8 cellular contexts compared by ENCODE assay signal in the genomic region with DNA sequence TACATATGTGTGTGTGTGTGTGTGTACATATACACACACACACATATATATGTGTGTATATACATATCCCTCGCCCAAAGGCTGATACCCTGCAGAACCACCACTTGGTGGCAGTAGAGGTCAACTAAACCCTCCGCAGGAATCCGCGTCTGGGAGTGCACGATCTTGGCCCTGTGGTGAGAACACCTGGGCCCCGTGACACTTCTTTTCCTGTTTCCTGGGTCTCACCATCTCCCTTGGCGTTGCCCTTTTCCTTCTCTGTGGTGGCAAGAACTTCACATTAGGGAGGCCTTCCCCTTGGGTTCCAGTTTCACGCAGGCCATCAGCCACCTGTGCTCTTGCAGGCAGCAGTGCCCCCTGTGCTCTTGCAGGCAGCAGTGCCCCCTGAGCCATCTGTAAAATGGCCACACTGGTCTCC. TPM values are rescaled to one million over a fixed set of nuclear protein-coding genes. Genes with fewer than 3 reads are reported as not detected.
DNase-seq lines count a peak whose midpoint lies in the region; ATAC-seq lines count a peak whose summit lies in the region.

No MANE protein-coding gene starts in this region.

- H3K4me3 ChIP-seq in BLaER1 = no peak overlapping the region
- no peak overlapping the region for H3K4me3 ChIP-seq in mesenchymal stem cell (ENCODE audit: insufficient read depth in 1 of 2, low read depth in 1 of 2, low read length in 2 of 2)

- peaks cover 12% of the 10 kb centered on the region for H3K4me1 Mint-ChIP-seq in activated CD4-positive, alpha-beta T cell treated with anti-CD3 and anti-CD28 coated beads, Interleukin-2, amount 10 ng/mL, durations not matched to agents 7 days and 5 days

- 7% methylated on average over 8 of the region's 8 CpGs for WGBS in mesenchymal stem cell

- H3K14ac ChIP-seq in mesenchymal stem cell (ENCODE audit: low read length in 2 of 2) = peak overlapping the region in 1 of 2 experiments; percentile 79

- no peak overlapping the region for H3K23ac ChIP-seq in mesenchymal stem cell (ENCODE audit: low read length in 2 of 2)

- no peaks in the 10 kb centered on the region for H3K79me1 ChIP-seq in mesenchymal stem cell (replicated peaks; ENCODE audit: low read length, poor library complexity, severe bottlenecking)

- no peak overlapping the region for H4K91ac ChIP-seq in mesenchymal stem cell (ENCODE audit: low read length)

- no peak overlapping the region for H3K18ac ChIP-seq in mesenchymal stem cell (ENCODE audit: low read depth in 1 of 2, low read length in 2 of 2)

- ATAC-seq in GM19043 (IDR thresholded peaks at IDR 0.05; ENCODE audit: low read depth, unreplicated experiment) (peak; percentile 90), HG03196 (IDR thresholded peaks at IDR 0.05; ENCODE audit: unreplicated experiment) (peak; percentile 82)

- H2BK12ac ChIP-seq in mesenchymal stem cell (ENCODE audit: low read length in 2 of 2) = no peak overlapping the region

- H3K9ac ChIP-seq in BLaER1 (no peak overlapping the region), mesenchymal stem cell (ENCODE audit: low read length) (no peak overlapping the region)

- H3K4me3 Mint-ChIP-seq in activated CD4-positive, alpha-beta T cell treated with anti-CD3 and anti-CD28 coated beads, Interleukin-2, amount 10 ng/mL, durations not matched to agents 7 days and 5 days = no peak overlapping the region

- H3K4me2 ChIP-seq in BLaER1 (peak overlapping the region; percentile 56), mesenchymal stem cell (ENCODE audit: low read length, poor library complexity, severe bottlenecking) (peak overlapping the region; percentile 31)

- no peaks in the 10 kb centered on the region for H3K36me3 Mint-ChIP-seq in activated CD4-positive, alpha-beta T cell treated with anti-CD3 and anti-CD28 coated beads, Interleukin-2, amount 10 ng/mL, durations not matched to agents 7 days and 5 days (ENCODE audit: low read depth)

- no peak overlapping the region for H2BK5ac ChIP-seq in mesenchymal stem cell (ENCODE audit: low read depth, low read length, poor library complexity, severe bottlenecking)

- H3K27me3 Mint-ChIP-seq in activated CD4-positive, alpha-beta T cell treated with anti-CD3 and anti-CD28 coated beads, Interleukin-2, amount 10 ng/mL, durations not matched to agents 7 days and 5 days = peaks cover 25% of the 10 kb centered on the region

- POLR2A ChIA-PET in activated CD4-positive, alpha-beta T cell treated with anti-CD3 and anti-CD28 coated beads, Interleukin-2, amount 10 ng/mL, durations not matched to agents 7 days and 5 days (lab: Charles Lee) = no interaction called here

- no peak overlapping the region for H2BK15ac ChIP-seq in mesenchymal stem cell (ENCODE audit: low read depth, poor library complexity, severe bottlenecking)

- H3K27ac Mint-ChIP-seq in activated CD4-positive, alpha-beta T cell treated with anti-CD3 and anti-CD28 coated beads, Interleukin-2, amount 10 ng/mL, durations not matched to agents 7 days and 5 days = no peak overlapping the region

- no peak overlapping the region for H3K4ac ChIP-seq in mesenchymal stem cell (ENCODE audit: low read depth in 1 of 2, low read length in 2 of 2)

- H3K9me3 Mint-ChIP-seq in activated CD4-positive, alpha-beta T cell treated with anti-CD3 and anti-CD28 coated beads, Interleukin-2, amount 10 ng/mL, durations not matched to agents 7 days and 5 days = no peaks in the 10 kb centered on the region

- H3K9me3 ChIP-seq in BLaER1 = no peaks in the 10 kb centered on the region
- H3K9me3 ChIP-seq in mesenchymal stem cell (ENCODE audit: control insufficient read depth, low read length) = no peaks in the 10 kb centered on the region

- no peak overlapping the region for H2AK5ac ChIP-seq in mesenchymal stem cell (ENCODE audit: low read length, severe bottlenecking)

- H3K27ac ChIP-seq in BLaER1 = no peak overlapping the region
- no peak overlapping the region for H3K27ac ChIP-seq in mesenchymal stem cell (ENCODE audit: low read length, poor library complexity, severe bottlenecking)

- H3K36me3 ChIP-seq in BLaER1 = no peaks in the 10 kb centered on the region
- no peaks in the 10 kb centered on the region for H3K36me3 ChIP-seq in mesenchymal stem cell (ENCODE audit: control insufficient read depth in 1 of 2, insufficient read depth in 2 of 2, low read depth in 1 of 2, low read length in 2 of 2)

- no peak overlapping the region for H4K8ac ChIP-seq in mesenchymal stem cell (ENCODE audit: low read length)

- H3K4me1 ChIP-seq in BLaER1 (peaks cover 32% of the 10 kb centered on the region), mesenchymal stem cell (ENCODE audit: control insufficient read depth, insufficient read depth, low read depth, low read length) (peaks cover 12% of the 10 kb centered on the region)

- CTCF ChIA-PET in activated CD4-positive, alpha-beta T cell treated with anti-CD3 and anti-CD28 coated beads, Interleukin-2, amount 10 ng/mL, durations not matched to agents 7 days and 5 days (lab: Charles Lee) = no interaction called here

- H2BK120ac ChIP-seq in mesenchymal stem cell (ENCODE audit: low read depth, low read length) = no peak overlapping the region

- DNase-seq in NCI-H460 (ENCODE audit: extremely low read depth, low read depth) = peak; percentile 78
- peak; percentile 71 for DNase-seq in activated CD4-positive, alpha-beta T cell treated with anti-CD3 and anti-CD28 coated beads, Interleukin-2, amount 10 ng/mL, durations not matched to agents 7 days and 5 days
- peak; percentile 73 for DNase-seq in ecto neural progenitor cell (ENCODE audit: low spot score)
- DNase-seq in mesenchymal stem cell = peak; percentile 72
- DNase-seq in stimulated activated CD8-positive, alpha-beta memory T cell treated with anti-CD3 and anti-CD28 coated beads, Interleukin-4, amount 100 ng/mL, for 1 hour (ENCODE audit: low read depth in 2 of 2, low spot score in 1 of 2) = peak; percentile 15 to 29

- H3K27me3 ChIP-seq in BLaER1 = no peaks in the 10 kb centered on the region
- peaks cover 36 to 46% of the 10 kb centered on the region in 2 experiments for H3K27me3 ChIP-seq in mesenchymal stem cell (ENCODE audit: control insufficient read depth in 1 of 2, insufficient read depth in 1 of 2, low read length in 2 of 2)

- H2AFZ ChIP-seq in mesenchymal stem cell (ENCODE audit: low read depth, low read length) = no peak overlapping the region

- H4K20me1 ChIP-seq in BLaER1 = peaks cover 11% of the 10 kb centered on the region; the same call in 1 of the 2 replicates

RNA-seq across cellular contexts. Expression of gene IL9, which starts 8.2 kb away (rescaled TPM):
- total RNA-seq in NCI-H460 (2014; rRNA removed; shearing (Covaris generic)) = not detected in 2 replicates
- polyA plus RNA-seq in NCI-H460 (2014; cell fraction: nucleus; rRNA removed) = not detected in 2 replicates
- not detected for total RNA-seq in activated CD4-positive, alpha-beta T cell treated with anti-CD3 and anti-CD28 coated beads, Interleukin-2, amount 10 ng/mL, durations not matched to agents 7 days and 5 days
- polyA plus RNA-seq in mesenchymal stem cell (2013, experiment 1 of 2) = not detected
- not detected for polyA plus RNA-seq in mesenchymal stem cell (2013, experiment 2 of 2)

RNA-seq across cellular contexts. Expression of gene SLC25A48, which starts 53.0 kb away (rescaled TPM):
- not detected in 2 replicates for total RNA-seq in NCI-H460 (2014; rRNA removed; shearing (Covaris generic))
- not detected in 2 replicates for polyA plus RNA-seq in NCI-H460 (2014; cell fraction: nucleus; rRNA removed)
- not detected for total RNA-seq in activated CD4-positive, alpha-beta T cell treated with anti-CD3 and anti-CD28 coated beads, Interleukin-2, amount 10 ng/mL, durations not matched to agents 7 days and 5 days
- not detected for polyA plus RNA-seq in mesenchymal stem cell (2013, experiment 1 of 2)
- not detected for polyA plus RNA-seq in mesenchymal stem cell (2013, experiment 2 of 2)

Comparison
In these comparisons a context has a peak if more than half of its experiments do, and no peak if none do; other contexts are left out.
1. DNase-seq: peak in every context shown above with its lines; median percentile 78 in NCI-H460; 73 in ecto neural progenitor cell; 72 in mesenchymal stem cell; 71 in activated CD4-positive, alpha-beta T cell treated with anti-CD3 and anti-CD28 coated beads, Interleukin-2, amount 10 ng/mL, durations not matched to agents 7 days and 5 days; 22 in stimulated activated CD8-positive, alpha-beta memory T cell treated with anti-CD3 and anti-CD28 coated beads, Interleukin-4, amount 100 ng/mL, for 1 hour.